8 cellular contexts compared by ENCODE assay signal in the genomic region with DNA sequence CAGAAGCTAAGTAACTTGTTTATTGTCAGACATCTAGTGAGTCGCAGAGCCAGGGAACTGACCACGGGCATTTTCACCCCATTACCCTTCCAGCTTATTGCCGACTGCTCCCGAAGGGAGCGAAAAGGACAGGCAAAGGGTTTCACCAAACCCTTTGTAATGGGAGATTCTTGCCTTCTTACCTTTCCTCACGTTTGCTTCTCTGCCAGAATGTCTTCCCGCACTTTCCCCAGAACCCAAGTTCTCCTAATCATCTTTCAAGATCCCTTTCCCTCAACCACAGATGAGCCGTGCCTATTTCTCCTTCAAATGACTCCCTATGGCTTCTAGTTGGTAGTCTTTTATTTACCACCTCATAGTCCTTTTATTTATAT. TPM values are rescaled to one million over a fixed set of nuclear protein-coding genes. Genes with fewer than 3 reads are reported as not detected.
DNase-seq lines count a peak whose midpoint lies in the region; ATAC-seq and TF ChIP-seq lines count a peak whose summit lies in the region.

No MANE protein-coding gene starts in this region.

- H3K9ac ChIP-seq in endodermal cell (ENCODE audit: extremely low read depth, low read length, poor library complexity, severe bottlenecking) (peak overlapping the region; percentile 96), neural progenitor cell (peak overlapping the region; percentile 92)

- peaks cover 74% of the 10 kb centered on the region for H3K79me2 ChIP-seq in neural progenitor cell (ENCODE audit: low read depth)

- H3K9me3 Mint-ChIP-seq in endodermal cell (no peaks in the 10 kb centered on the region), neural progenitor cell (no peaks in the 10 kb centered on the region)

- H3K4me2 ChIP-seq in neural progenitor cell: peak overlapping the region; percentile 96

- H2AFZ ChIP-seq in neural progenitor cell (replicated peaks): peak overlapping the region; percentile 90

- H3K4me1 ChIP-seq in endodermal cell (ENCODE audit: control insufficient read depth, insufficient read depth, low read length) (peaks cover 5% of the 10 kb centered on the region), neural progenitor cell (peaks cover 10% of the 10 kb centered on the region)

- H3K36me3 ChIP-seq in endodermal cell (ENCODE audit: control insufficient read depth, insufficient read depth, low read length) (peaks cover 39% of the 10 kb centered on the region), neural progenitor cell (peaks cover 17% of the 10 kb centered on the region)

- intact Hi-C loops in posterior vena cava (cut with DNase I): no loop called here

- peaks cover 24% of the 10 kb centered on the region for H3K4me1 Mint-ChIP-seq in endodermal cell
- peaks cover 43% of the 10 kb centered on the region for H3K4me1 Mint-ChIP-seq in neural progenitor cell

- peaks cover 36% of the 10 kb centered on the region for H3K36me3 Mint-ChIP-seq in endodermal cell (ENCODE audit: low read depth)
- H3K36me3 Mint-ChIP-seq in neural progenitor cell: peaks cover 16% of the 10 kb centered on the region

- H3K27ac Mint-ChIP-seq in endodermal cell: peak overlapping the region; percentile 99
- H3K27ac Mint-ChIP-seq in neural progenitor cell: peak overlapping the region; percentile 87

- peaks cover 46% of the 10 kb centered on the region for H4K20me1 ChIP-seq in neural progenitor cell (ENCODE audit: low read depth)

- DNase-seq in OCI-M1 (lab: John Stamatoyannopoulos, UW) (peak; percentile 64), endodermal cell (no peak), neural progenitor cell (ENCODE audit: low spot score) (peak; percentile 6), posterior vena cava (ENCODE audit: low spot score) (no peak), NOMO-1 treated with dmso at 0.1 percent for 144 hours (lab: John Stamatoyannopoulos, UW; ENCODE audit: unreplicated experiment) (no peak), NCI-H128 (lab: John Stamatoyannopoulos, UW; ENCODE audit: unreplicated experiment) (no peak)

- ATAC-seq in HG02970 (IDR thresholded peaks at IDR 0.05; ENCODE audit: low FRiP score, unreplicated experiment): no peak

- 0 to 2% methylated on average over 6 to 8 of the region's 8 CpGs for WGBS in endodermal cell (ENCODE audit: insufficient coverage in 1 of 2, insufficient read length in 1 of 2), 2 experiments

- H3K4me3 Mint-ChIP-seq in endodermal cell (peak overlapping the region; percentile 98), neural progenitor cell (peak overlapping the region; percentile 97)

- TF ChIP-seq CTCF in endodermal cell (conservative IDR thresholded peaks at IDR 0.05): no peak
- no peak for TF ChIP-seq CTCF in neural progenitor cell (IDR thresholded peaks at IDR 0.05)

- H3K27me3 ChIP-seq in endodermal cell (ENCODE audit: control insufficient read depth, insufficient read depth, low read length, poor library complexity, severe bottlenecking): no peaks in the 10 kb centered on the region
- no peaks in the 10 kb centered on the region for H3K27me3 ChIP-seq in neural progenitor cell

- H3K27ac ChIP-seq in endodermal cell (ENCODE audit: low read depth, low read length) (peak overlapping the region; percentile 54), neural progenitor cell (peak overlapping the region; percentile 92)

- peaks cover 30% of the 10 kb centered on the region for H3F3A ChIP-seq in neural progenitor cell (ENCODE audit: low read depth)

- H3K9me3 ChIP-seq in endodermal cell (ENCODE audit: control insufficient read depth, low read length) (no peaks in the 10 kb centered on the region), neural progenitor cell (ENCODE audit: low read depth) (no peaks in the 10 kb centered on the region)

- H3K27me3 Mint-ChIP-seq in endodermal cell (ENCODE audit: insufficient read depth): no peaks in the 10 kb centered on the region
- peaks cover 6% of the 10 kb centered on the region for H3K27me3 Mint-ChIP-seq in neural progenitor cell (ENCODE audit: insufficient read depth, low read depth)

- H3K4me3 ChIP-seq in GM08714 (ENCODE audit: low read length): peak overlapping the region; percentile 98
- peak overlapping the region; percentile 95 for H3K4me3 ChIP-seq in endodermal cell (ENCODE audit: low read length)
- peak overlapping the region; percentile 92 for H3K4me3 ChIP-seq in neural progenitor cell

RNA-seq across cellular contexts. Expression of a gene that starts 0.5 kb away (rescaled TPM):
- total RNA-seq in endodermal cell (100 to 1,000 TPM; 123 to 134 TPM), neural progenitor cell (ENCODE audit: low replicate concordance) (90.8 and 114 TPM in 2 replicates), posterior vena cava (10 to 100 TPM; 87.5 to 95.3 TPM)
- 106 TPM for polyA plus RNA-seq in endodermal cell (2013, experiment 1 of 2)
- 96.7 TPM for polyA plus RNA-seq in endodermal cell (2013, experiment 2 of 2)

RNA-seq across cellular contexts. Expression of a gene that starts 30.8 kb away (rescaled TPM):
- total RNA-seq in endodermal cell: 100 to 1,000 TPM; 246 to 248 TPM
- polyA plus RNA-seq in endodermal cell (2013, experiment 1 of 2): 229 TPM
- polyA plus RNA-seq in endodermal cell (2013, experiment 2 of 2): 217 TPM
- 322 and 395 TPM in 2 replicates for total RNA-seq in neural progenitor cell (ENCODE audit: low replicate concordance)
- total RNA-seq in posterior vena cava: 10 to 100 TPM; 31.6 to 37.7 TPM

RNA-seq across cellular contexts. Expression of a gene that starts 31.5 kb away (rescaled TPM):
- total RNA-seq in endodermal cell (10 to 100 TPM; 51.3 to 63.0 TPM), neural progenitor cell (ENCODE audit: low replicate concordance) (67.6 and 108 TPM in 2 replicates), posterior vena cava (1 to 10 TPM; 4.8 to 5.9 TPM)
- polyA plus RNA-seq in endodermal cell (2013, experiment 1 of 2): 42.8 TPM
- 35.9 TPM for polyA plus RNA-seq in endodermal cell (2013, experiment 2 of 2)

RNA-seq across cellular contexts. Expression of a gene that starts 38.7 kb away (rescaled TPM):
- total RNA-seq in endodermal cell: under 1 TPM in 1 of 2 donors, not detected in 1; 0.20 TPM
- polyA plus RNA-seq in endodermal cell (2013, experiment 1 of 2): 1.3 TPM
- 1.0 TPM for polyA plus RNA-seq in endodermal cell (2013, experiment 2 of 2)
- total RNA-seq in neural progenitor cell (ENCODE audit: low replicate concordance): 0.45 and 0.68 TPM in 2 replicates
- under 1 TPM; 0.32 to 0.48 TPM for total RNA-seq in posterior vena cava

Comparison
In these comparisons a context has a peak if more than half of its experiments do, and no peak if none do; other contexts are left out.
1. DNase-seq: peak in OCI-M1 (single experiment) and neural progenitor cell (single experiment); none in endodermal cell (single experiment), posterior vena cava (single experiment), NOMO-1 treated with dmso at 0.1 percent for 144 hours (single experiment) and NCI-H128 (single experiment).
2. Peak in every context shown above with its lines, with median percentiles within 50 percentile points of each other: H3K4me3 ChIP-seq.